13 cellular contexts compared by ENCODE assay signal in genomic region chr5:103393131-103393754, GRCh38.
DNase-seq lines count a peak whose midpoint lies in the region; ATAC-seq, FAIRE-seq and TF ChIP-seq lines count a peak whose summit lies in the region.
"Had no signal": no experiment of that assay in that cellular context is flagged by ENCODE, and none has a peak within 500 bp of the region (broad histone marks: within the 10 kb centered on the region; RNA-seq: fewer than 3 reads in every experiment).

No MANE protein-coding gene starts in this region.

- H3K4me1 ChIP-seq in BE2C (peaks cover 12% of the 10 kb centered on the region), K562 (replicated peaks in 1 of 2; ENCODE audit: control insufficient read depth in 2 of 2, insufficient read depth in 2 of 2, low read length in 2 of 2) (no peaks in the 10 kb centered on the region)
- H3K4me1 ChIP-seq: pancreas had no signal

- H3K4me2 ChIP-seq in K562 (ENCODE audit: insufficient read depth, low read length), result no peak overlapping the region

- intact Hi-C loops in K562 (cut with micrococcal nuclease), result no loop called here

- ATAC-seq in K562, result peak; percentile 45; the same call in 2 of the 3 replicates
- peak; percentile 40 for ATAC-seq in left lobe of liver
- ATAC-seq in stimulated activated naive CD8-positive, alpha-beta T cell treated with anti-CD3 and anti-CD28 coated beads, Interleukin-15, Interleukin-2, amounts not matched to agents 100 U/mL and 50 U/mL, for 24 hours, result no peak
- ATAC-seq: Panc1 had no signal

- no peak overlapping the region for H3K4me3 Mint-ChIP-seq in activated T-cell treated with anti-CD3 and anti-CD28 coated beads, Interleukin-2, amount 50 U/mL, for 24 hours
- H3K4me3 Mint-ChIP-seq: CD8-positive, alpha-beta memory T cell had no signal

- H3K9me3 Mint-ChIP-seq in activated T-cell treated with anti-CD3 and anti-CD28 coated beads, Interleukin-2, amount 50 U/mL, for 24 hours, result no peaks in the 10 kb centered on the region
- H3K9me3 Mint-ChIP-seq: CD8-positive, alpha-beta memory T cell had no signal

- peak; percentile 22 for DNase-seq in BE2C
- peak; percentile 85 for DNase-seq in M059J (ENCODE audit: low read depth)
- DNase-seq in K562 (ENCODE audit: extremely low read depth in 1 of 4, low spot score in 3 of 4), result peak in 1 of 4 experiments; percentile 5
- no peak for DNase-seq in left lobe of liver (ENCODE audit: low spot score)
- DNase-seq in activated naive CD4-positive, alpha-beta T cell treated with Interleukin-2 at 50 U/mL for 16 hours, result no peak
- no peak for DNase-seq in NCI-H226
- DNase-seq in stimulated activated naive CD8-positive, alpha-beta T cell treated with anti-CD3 and anti-CD28 coated beads, Interleukin-15, Interleukin-2, amounts not matched to agents 100 U/mL and 50 U/mL, for 24 hours, result no peak
- no peak for DNase-seq in activated T-cell treated with anti-CD3 and anti-CD28 coated beads, Interleukin-2, amount 50 U/mL, for 24 hours
- DNase-seq: CD8-positive, alpha-beta memory T cell; erythroblast; pancreas; stimulated activated naive CD4-positive, alpha-beta T cell treated with Interleukin-2 at 50 U/mL for 16 hours had no signal

- H3K36me3 ChIP-seq in BE2C (no peaks in the 10 kb centered on the region), K562 (ENCODE audit: control insufficient read depth, insufficient read depth, low read length) (no peaks in the 10 kb centered on the region)
- H3K36me3 ChIP-seq: pancreas had no signal

- H3K27ac ChIP-seq in K562 (ENCODE audit: extremely low read depth, low read depth, low read length), result no peak overlapping the region
- H3K27ac ChIP-seq: pancreas had no signal

- H3K9ac ChIP-seq in K562 (ENCODE audit: insufficient read depth in 1 of 2, low read depth in 2 of 2, low read length in 2 of 2), result no peak overlapping the region

- TF ChIP-seq CTCF in BE2C (IDR thresholded peaks at IDR 0.05; ENCODE audit: low read depth, low read length) (peak; percentile 27), K562 (IDR thresholded peaks at IDR 0.05 in 2 of 3, conservative IDR thresholded peaks at IDR 0.05 in 1 of 3; ENCODE audit: insufficient read depth in 2 of 3, low read depth in 1 of 3, low read length in 3 of 3) (no peak)

- H3K9me1 ChIP-seq in K562 (ENCODE audit: control insufficient read depth, insufficient read depth, low read length), result no peaks in the 10 kb centered on the region

- no peak for FAIRE-seq in K562 (lab: Jason Lieb, UNC)
- FAIRE-seq: pancreas had no signal

- BruUV-seq in K562 (replicated peaks; lab: Mats Ljungman, UMichigan), result no TSS peak

- peaks cover 7% of the 10 kb centered on the region for H3K4me1 Mint-ChIP-seq in activated T-cell treated with anti-CD3 and anti-CD28 coated beads, Interleukin-2, amount 50 U/mL, for 24 hours (ENCODE audit: low read depth)
- H3K4me1 Mint-ChIP-seq: CD8-positive, alpha-beta memory T cell had no signal

- H2AFZ ChIP-seq in K562 (ENCODE audit: low read depth, low read length), result no peak overlapping the region

- whole genome bisulfite sequencing in K562 (ENCODE audit: insufficient coverage, low coverage, missing lambda C conversion rate), result 3% methylated on average over 4 of the region's 4 CpGs

- H3K9me3 ChIP-seq in BE2C (no peaks in the 10 kb centered on the region), K562 (replicated peaks; ENCODE audit: control insufficient read depth, insufficient read depth, low read depth, low read length) (no peaks in the 10 kb centered on the region)
- H3K9me3 ChIP-seq: pancreas had no signal

- POLR2A ChIA-PET in K562 (lab: Yijun Ruan, JAX), result interaction anchor here (0.8 kb wide), 1 partner anchor 9 kb away, joined by 3 read pairs; no protein-coding TSS in a partner anchor

- no peaks in the 10 kb centered on the region for H3K36me3 Mint-ChIP-seq in activated T-cell treated with anti-CD3 and anti-CD28 coated beads, Interleukin-2, amount 50 U/mL, for 24 hours (ENCODE audit: low read depth)
- H3K36me3 Mint-ChIP-seq: CD8-positive, alpha-beta memory T cell had no signal

- H3K27me3 ChIP-seq in BE2C (no peaks in the 10 kb centered on the region), K562 (ENCODE audit: control insufficient read depth in 2 of 2, insufficient read depth in 2 of 2, low read length in 2 of 2) (no peaks in the 10 kb centered on the region)
- H3K27me3 ChIP-seq: pancreas had no signal

- CTCF ChIA-PET in K562 (lab: Yijun Ruan, JAX; ENCODE audit: low intra/inter-chr PET ratio), result interaction anchor here (0.6 kb wide), 1 partner anchor 79 kb away, joined by 5 read pairs; no protein-coding TSS in a partner anchor

- H3K4me3 ChIP-seq in BE2C (ENCODE audit: low read depth, low read length), result no peak overlapping the region
- no peak overlapping the region for H3K4me3 ChIP-seq in K562
- H3K4me3 ChIP-seq: pancreas had no signal

- H3K27me3 Mint-ChIP-seq in activated T-cell treated with anti-CD3 and anti-CD28 coated beads, Interleukin-2, amount 50 U/mL, for 24 hours, result peaks cover 5% of the 10 kb centered on the region

- TF ChIP-seq POLR2A in K562 (conservative IDR thresholded peaks at IDR 0.05), result no peak

- no peak for TF ChIP-seq EP300 in K562 (IDR thresholded peaks at IDR 0.05; ENCODE audit: low read length)

- no peaks in the 10 kb centered on the region for H4K20me1 ChIP-seq in K562 (replicated peaks; ENCODE audit: control insufficient read depth, insufficient read depth, low read length)

- in situ Hi-C loops in K562 (cut with MboI), result no loop called here

- no peaks in the 10 kb centered on the region for H3K79me2 ChIP-seq in K562 (ENCODE audit: control insufficient read depth, insufficient read depth, low read length)

- TF ChIP-seq RAD21 in K562 (CRISPR knock-in tag; conservative IDR thresholded peaks at IDR 0.05 in 1 of 2, IDR thresholded peaks at IDR 0.05 in 1 of 2), result no peak

- H3K27ac Mint-ChIP-seq in activated T-cell treated with anti-CD3 and anti-CD28 coated beads, Interleukin-2, amount 50 U/mL, for 24 hours, result no peak overlapping the region
- H3K27ac Mint-ChIP-seq: CD8-positive, alpha-beta memory T cell had no signal

TF ChIP-seq in K562, 482 proteins besides CTCF, POLR2A, EP300 and RAD21:
- TF ChIP-seq IRF2 (CRISPR knock-in tag; IDR thresholded peaks at IDR 0.05), result no peak
- TF ChIP-seq MTA2 (IDR thresholded peaks at IDR 0.05; ENCODE audit: low read depth), result no peak
- no peak for TF ChIP-seq NCOA1 (IDR thresholded peaks at IDR 0.05; ENCODE audit: low read depth)
- TF ChIP-seq CHAMP1 (IDR thresholded peaks at IDR 0.05), result no peak
- no peak for TF ChIP-seq TCFL5 (CRISPR knock-in tag; conservative IDR thresholded peaks at IDR 0.05)
- no peak for TF ChIP-seq GTF2A2 (tag; IDR thresholded peaks at IDR 0.05)
- no peak for TF ChIP-seq ZNF79 (CRISPR knock-in tag; IDR thresholded peaks at IDR 0.05; ENCODE audit: low read depth)
- no peak for TF ChIP-seq CXXC5 (CRISPR knock-in tag; IDR thresholded peaks at IDR 0.05)

Comparison
In these comparisons a context has a peak if more than half of its experiments do, and no peak if none do; other contexts are left out.
1. DNase-seq: peak in BE2C (single experiment) and M059J (single experiment); none in left lobe of liver (single experiment), activated naive CD4-positive, alpha-beta T cell treated with Interleukin-2 at 50 U/mL for 16 hours (single experiment), NCI-H226 (single experiment), stimulated activated naive CD8-positive, alpha-beta T cell treated with anti-CD3 and anti-CD28 coated beads, Interleukin-15, Interleukin-2, amounts not matched to agents 100 U/mL and 50 U/mL, for 24 hours (single experiment) and activated T-cell treated with anti-CD3 and anti-CD28 coated beads, Interleukin-2, amount 50 U/mL, for 24 hours (single experiment).